ENCODE assay signal across 1 cellular context in the genomic region with DNA sequence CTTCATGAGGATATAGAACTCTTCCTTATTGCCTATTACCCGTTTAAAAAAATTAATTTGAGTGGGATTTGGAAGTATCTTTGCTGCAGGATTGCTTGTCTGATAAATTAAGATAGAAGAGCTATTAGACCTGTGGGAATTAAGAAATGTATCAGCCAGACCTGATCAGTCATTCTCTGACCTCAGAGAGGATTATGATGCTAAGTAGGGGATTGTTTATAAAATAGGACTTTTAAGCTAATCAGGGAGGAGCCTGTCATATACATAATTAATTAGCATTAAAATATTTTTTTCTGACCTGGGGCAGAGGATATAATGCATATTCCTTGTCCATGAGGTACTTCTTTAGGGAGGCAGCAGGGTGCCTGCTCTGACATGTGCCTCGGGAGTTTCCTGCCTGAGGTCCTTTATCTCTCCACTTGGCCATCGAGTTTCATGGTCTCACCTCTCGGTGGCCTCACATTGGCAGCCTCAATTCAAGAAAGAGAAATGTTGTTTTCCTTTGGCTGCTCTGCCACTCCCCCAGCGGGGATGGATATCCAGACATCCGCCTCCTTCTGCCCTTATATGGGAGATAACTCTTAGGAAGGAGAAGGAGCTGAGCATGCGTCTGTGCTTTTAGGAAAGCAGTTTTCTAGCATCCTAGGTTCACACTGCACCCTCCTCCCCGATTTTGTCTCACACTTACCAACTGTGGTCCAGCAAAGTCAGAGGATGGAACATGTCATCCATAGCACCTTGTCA.
TF ChIP-seq lines count a peak whose summit lies in the region.

No MANE protein-coding gene starts in this region.

TF ChIP-seq in endothelial cell of umbilical vein, 7 proteins besides CTCF, POLR2A, EP300 and RAD21:
- TF ChIP-seq FOS (IDR thresholded peaks at IDR 0.05; ENCODE audit: borderline replicate concordance, insufficient read depth, low read length), result no peak
- TF ChIP-seq POLR2AphosphoS5 (IDR thresholded peaks at IDR 0.05; ENCODE audit: insufficient read depth, low read depth, low read length), result no peak
- no peak for TF ChIP-seq EZH2 (IDR thresholded peaks at IDR 0.05; ENCODE audit: borderline replicate concordance, low read depth, low read length, severe bottlenecking)
- TF ChIP-seq, protein P1, sequence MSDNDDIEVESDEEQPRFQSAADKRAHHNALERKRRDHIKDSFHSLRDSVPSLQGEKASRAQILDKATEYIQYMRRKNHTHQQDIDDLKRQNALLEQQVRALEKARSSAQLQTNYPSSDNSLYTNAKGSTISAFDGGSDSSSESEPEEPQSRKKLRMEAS (IDR thresholded peaks at IDR 0.05; ENCODE audit: insufficient read depth, insufficient read length), result no peak
- no peak for TF ChIP-seq MYC (IDR thresholded peaks at IDR 0.05; ENCODE audit: low read depth, low read length)
- TF ChIP-seq GATA2 (IDR thresholded peaks at IDR 0.05; ENCODE audit: insufficient read depth, insufficient read length, low read depth, low read length), result no peak
- TF ChIP-seq JUN (IDR thresholded peaks at IDR 0.05; ENCODE audit: borderline replicate concordance, insufficient read depth, insufficient read length, low read depth), result no peak
